14 cellular contexts compared by ENCODE assay signal in the genomic region with DNA sequence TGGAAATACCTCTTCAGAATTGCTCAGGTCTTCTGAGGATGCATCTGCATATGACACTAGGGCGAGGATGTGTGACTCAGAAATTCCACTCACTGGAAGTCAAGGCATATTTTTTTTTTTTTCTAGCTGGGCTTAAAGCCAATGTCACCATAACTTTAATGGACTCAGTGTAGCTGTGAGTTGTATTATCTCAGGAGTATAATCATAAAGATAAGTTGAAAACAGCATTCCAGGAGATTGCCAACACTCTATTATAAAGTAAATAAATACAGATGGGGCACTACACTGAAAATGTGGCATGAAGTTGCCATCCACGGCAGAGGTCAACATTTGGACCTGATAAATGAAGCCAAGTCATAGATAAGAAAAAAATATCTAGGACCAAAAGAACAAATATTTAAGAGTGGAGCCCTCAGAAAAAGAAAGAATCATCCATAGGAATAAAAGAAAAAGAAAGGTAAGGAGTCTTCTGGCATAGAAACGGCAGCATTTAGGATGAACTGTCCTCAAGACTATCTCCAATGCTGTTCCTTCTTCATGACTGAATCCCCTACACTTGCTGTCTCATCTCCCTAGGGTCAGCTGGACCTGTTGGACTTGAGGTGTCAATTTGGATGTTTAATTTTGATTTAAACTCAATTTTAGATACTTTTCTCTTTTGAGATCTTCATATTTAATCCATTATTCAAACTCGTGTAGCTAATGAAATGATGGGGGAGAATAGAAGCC.
A peak's percentile ranks its signal among the peaks of the same experiment; 100 is the strongest.
DNase-seq lines count a peak whose midpoint lies in the region; ATAC-seq and TF ChIP-seq lines count a peak whose summit lies in the region.
"Had no signal": no experiment of that assay in that cellular context is flagged by ENCODE, and none has a peak within 500 bp of the region (broad histone marks: within the 10 kb centered on the region; RNA-seq: fewer than 3 reads in every experiment).

No MANE protein-coding gene starts in this region.

- POLR2A ChIA-PET in activated CD4-positive, alpha-beta T cell treated with anti-CD3 and anti-CD28 coated beads for 36 hours (lab: Charles Lee) = no interaction called here

- no peak overlapping the region for H3K4me3 Mint-ChIP-seq in activated CD4-positive, alpha-beta T cell treated with anti-CD3 and anti-CD28 coated beads for 36 hours
- H3K4me3 Mint-ChIP-seq: stimulated activated memory B cell treated with anti-CD40 and anti-IgM and Interleukin-4, amounts not matched to agents 10 μg/mL and 1 μg/mL and 100 μg/mL, for 72 hours had no signal

- H3K27ac ChIP-seq in left ventricle myocardium inferior (replicated peaks) (peak overlapping the region; percentile 56), thoracic aorta (peak overlapping the region in 1 of 2 donors; percentile 36)

- no peak overlapping the region for H3K9ac ChIP-seq in adipocyte (ENCODE audit: low read length)

- CTCF ChIA-PET in activated CD4-positive, alpha-beta T cell treated with anti-CD3 and anti-CD28 coated beads for 36 hours (lab: Charles Lee) = interaction anchor here (0.6 to 0.7 kb wide), 2 partner anchors 11 to 150 kb away, joined by 3 to 6 read pairs; no protein-coding TSS in a partner anchor

- DNase-seq in activated CD4-positive, alpha-beta T cell treated with anti-CD3 and anti-CD28 coated beads for 36 hours = peak; percentile 11
- DNase-seq in activated CD4-positive, alpha-beta T cell treated with anti-CD3 and anti-CD28 coated beads for 1 hour = no peak
- DNase-seq in adipocyte (ENCODE audit: low read depth) = peak; percentile 64
- no peak for DNase-seq in left ventricle myocardium inferior
- no peak for DNase-seq in thoracic aorta (ENCODE audit: low spot score)
- DNase-seq in DMS153 (lab: John Stamatoyannopoulos, UW) = no peak
- no peak for DNase-seq in COLO829 (ENCODE audit: low spot score)
- DNase-seq: activated CD4-positive, alpha-beta T cell treated with anti-CD3 and anti-CD28 coated beads, Interleukin-2, amount 50 U/mL, for 4 hours; AML-193; effector CD4-positive, alpha-beta T cell; NCI-H526; posterior cingulate gyrus had no signal

- H3K4me1 Mint-ChIP-seq in activated CD4-positive, alpha-beta T cell treated with anti-CD3 and anti-CD28 coated beads for 36 hours = no peaks in the 10 kb centered on the region
- H3K4me1 Mint-ChIP-seq: stimulated activated memory B cell treated with anti-CD40 and anti-IgM and Interleukin-4, amounts not matched to agents 10 μg/mL and 1 μg/mL and 100 μg/mL, for 72 hours had no signal

- H3K9me3 Mint-ChIP-seq in activated CD4-positive, alpha-beta T cell treated with anti-CD3 and anti-CD28 coated beads for 36 hours (ENCODE audit: low read depth) = no peaks in the 10 kb centered on the region
- H3K9me3 Mint-ChIP-seq: stimulated activated memory B cell treated with anti-CD40 and anti-IgM and Interleukin-4, amounts not matched to agents 10 μg/mL and 1 μg/mL and 100 μg/mL, for 72 hours had no signal

- H3K4me1 ChIP-seq in adipocyte (ENCODE audit: control insufficient read depth, insufficient read depth, low read length) = peaks cover 37% of the 10 kb centered on the region
- peaks cover 17% of the 10 kb centered on the region for H3K4me1 ChIP-seq in left ventricle myocardium inferior
- peaks cover 12 to 35% of the 10 kb centered on the region in 2 donors for H3K4me1 ChIP-seq in thoracic aorta (ENCODE audit: control insufficient read depth in 1 of 2, low read depth in 2 of 2)

- no peaks in the 10 kb centered on the region for H3K36me3 Mint-ChIP-seq in activated CD4-positive, alpha-beta T cell treated with anti-CD3 and anti-CD28 coated beads for 36 hours (ENCODE audit: low read depth)
- H3K36me3 Mint-ChIP-seq: stimulated activated memory B cell treated with anti-CD40 and anti-IgM and Interleukin-4, amounts not matched to agents 10 μg/mL and 1 μg/mL and 100 μg/mL, for 72 hours had no signal

- no peaks in the 10 kb centered on the region for H3K27me3 ChIP-seq in adipocyte (replicated peaks; ENCODE audit: control insufficient read depth, insufficient read depth, low read length)
- H3K27me3 ChIP-seq in left ventricle myocardium inferior (ENCODE audit: low read depth) = no peaks in the 10 kb centered on the region
- no peaks in the 10 kb centered on the region for H3K27me3 ChIP-seq in thoracic aorta (replicated peaks; ENCODE audit: insufficient read depth)

- intact Hi-C loops in activated CD4-positive, alpha-beta T cell treated with anti-CD3 and anti-CD28 coated beads for 36 hours (cut with DNase I, micrococcal nuclease) = no loop called here
- intact Hi-C loops in left ventricle myocardium inferior (cut with micrococcal nuclease) = no loop called here

- peaks cover 2% of the 10 kb centered on the region for H3K27me3 Mint-ChIP-seq in activated CD4-positive, alpha-beta T cell treated with anti-CD3 and anti-CD28 coated beads for 36 hours

- H3K9me3 ChIP-seq in adipocyte (ENCODE audit: control insufficient read depth, low read length) (peaks cover 6% of the 10 kb centered on the region), left ventricle myocardium inferior (replicated peaks) (no peaks in the 10 kb centered on the region), thoracic aorta (no peaks in the 10 kb centered on the region)

- no peak for TF ChIP-seq CTCF in left ventricle myocardium inferior (IDR thresholded peaks at IDR 0.05; ENCODE audit: borderline replicate concordance)
- no peak for TF ChIP-seq CTCF in thoracic aorta (IDR thresholded peaks at IDR 0.05)

- H3K27ac Mint-ChIP-seq in activated CD4-positive, alpha-beta T cell treated with anti-CD3 and anti-CD28 coated beads for 36 hours = no peak overlapping the region
- H3K27ac Mint-ChIP-seq: stimulated activated memory B cell treated with anti-CD40 and anti-IgM and Interleukin-4, amounts not matched to agents 10 μg/mL and 1 μg/mL and 100 μg/mL, for 72 hours had no signal

- H3K4me3 ChIP-seq in adipocyte (ENCODE audit: low read length) (no peak overlapping the region), left ventricle myocardium inferior (no peak overlapping the region), thoracic aorta (no peak overlapping the region)

- H3K36me3 ChIP-seq in adipocyte (ENCODE audit: control insufficient read depth, insufficient read depth, low read length, severe bottlenecking) (no peaks in the 10 kb centered on the region), left ventricle myocardium inferior (no peaks in the 10 kb centered on the region), thoracic aorta (no peaks in the 10 kb centered on the region)

- ATAC-seq in activated CD4-positive, alpha-beta T cell treated with anti-CD3 and anti-CD28 coated beads for 36 hours = peak; percentile 47
- ATAC-seq in thoracic aorta (ENCODE audit: insufficient number of reproducible peaks, low FRiP score, low read depth) (peak; percentile 73), GM18520 (IDR thresholded peaks at IDR 0.05; ENCODE audit: unreplicated experiment) (no peak)
- ATAC-seq: stimulated activated memory B cell treated with anti-CD40 and anti-IgM and Interleukin-4, amounts not matched to agents 10 μg/mL and 1 μg/mL and 100 μg/mL, for 72 hours had no signal

Comparison
In these comparisons a context has a peak if more than half of its experiments do, and no peak if none do; other contexts are left out.
1. DNase-seq: peak in activated CD4-positive, alpha-beta T cell treated with anti-CD3 and anti-CD28 coated beads for 36 hours (single experiment) and adipocyte (single experiment); none in activated CD4-positive, alpha-beta T cell treated with anti-CD3 and anti-CD28 coated beads for 1 hour (single experiment), left ventricle myocardium inferior (single experiment), thoracic aorta (single experiment), DMS153 (single experiment) and COLO829 (single experiment).